In the genomic region with DNA sequence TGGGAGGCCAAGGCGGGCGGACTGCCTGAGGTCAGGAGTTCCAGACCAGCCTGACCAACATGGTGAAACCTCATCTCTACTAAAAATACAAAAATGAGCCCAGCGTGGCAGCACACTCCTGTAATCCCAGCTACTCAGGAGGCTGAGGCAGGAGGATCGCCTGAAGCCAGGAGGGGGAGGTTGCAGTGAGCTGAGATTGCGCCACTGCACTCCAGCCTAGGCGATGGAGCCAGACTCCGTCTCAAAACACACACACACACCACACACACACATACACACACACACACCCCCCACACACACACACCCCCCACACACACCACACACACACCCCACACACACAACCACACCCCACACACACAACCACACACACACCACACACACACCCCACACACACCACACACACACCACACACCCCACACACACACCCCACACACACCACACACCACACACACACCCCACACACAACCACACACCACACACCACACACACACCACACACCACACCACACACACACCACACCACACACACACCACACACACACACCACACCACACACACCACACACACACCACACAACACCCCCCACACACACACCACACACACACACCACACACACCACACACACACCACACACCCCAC, we compare ENCODE assay signal across 14 cellular contexts. TPM values are rescaled to one million over a fixed set of nuclear protein-coding genes. Genes with fewer than 3 reads are reported as not detected.
"Had no signal": no experiment of that assay in that cellular context is flagged by ENCODE, and none has a peak within 500 bp of the region (broad histone marks: within the 10 kb centered on the region; RNA-seq: fewer than 3 reads in every experiment).

No MANE protein-coding gene starts in this region.

RNA-seq across cellular contexts. Expression of a gene that starts 52.2 kb away (rescaled TPM):
- total RNA-seq: activated CD4-positive, alpha-beta T cell treated with anti-CD3 and anti-CD28 coated beads for 36 hours; activated CD4-positive, alpha-beta T cell treated with anti-CD3 and anti-CD28 coated beads, Interleukin-2, amount 10 ng/mL, durations not matched to agents 7 days and 5 days; activated CD8-positive, alpha-beta T cell treated with anti-CD3 and anti-CD28 coated beads, Interleukin-2, amount 10 ng/mL, durations not matched to agents 7 days and 5 days; activated naive CD4-positive, alpha-beta T cell treated with anti-CD3 and anti-CD28 coated beads for 36 hours; activated naive CD4-positive, alpha-beta T cell treated with anti-CD3 and anti-CD28 coated beads, Interleukin-2, amount 50 U/mL, for 72 hours; activated T-cell treated with anti-CD3 and anti-CD28 coated beads, Interleukin-2, amount 50 U/mL, for 4 hours; activated T-helper 1 cell treated with anti-CD3 and anti-CD28 coated beads, Interleukin-12 subunit alpha, Interleukin-12 subunit beta, Interleukin-2, Interleukin-4 antibody, amounts not matched to agents 30 ng/mL and 10 ng/mL and 1 ng/mL, durations not matched to agents 14 hours and 24 hours and 36 hours; adrenal gland; cardiac septum; PC-3; SJSA1; T-cell; T-helper 17 cell; WTC11 had no signal
- polyA plus RNA-seq: adrenal gland had no signal
